Comparison of ENCODE assay signal across 1 cellular context in genomic region chr14:90970167-90970600, GRCh38.
TF ChIP-seq lines count a peak whose summit lies in the region.

No MANE protein-coding gene starts in this region.

TF ChIP-seq in K562, 482 proteins besides CTCF, POLR2A, EP300 and RAD21 (continued from another document and continues in another):
- TF ChIP-seq MGA (IDR thresholded peaks at IDR 0.05) (no peak), PHB2 (IDR thresholded peaks at IDR 0.05; ENCODE audit: low read depth) (no peak), TRIM25 (IDR thresholded peaks at IDR 0.05; ENCODE audit: borderline replicate concordance) (no peak), KDM4B (IDR thresholded peaks at IDR 0.05; ENCODE audit: borderline replicate concordance in 2 of 2, low read depth in 1 of 2) (no peak), ZNF449 (CRISPR knock-in tag; IDR thresholded peaks at IDR 0.05) (peak; percentile 84), XRCC5 (IDR thresholded peaks at IDR 0.05; ENCODE audit: low read depth, low read length) (no peak), THRB (CRISPR knock-in tag; conservative IDR thresholded peaks at IDR 0.05) (no peak), PBX2 (CRISPR knock-in tag; IDR thresholded peaks at IDR 0.05; ENCODE audit: low read depth) (no peak), PBX2 (tag; conservative IDR thresholded peaks at IDR 0.05; ENCODE audit: low read depth) (peak; percentile 50), ZNF143 (CRISPR knock-in tag; IDR thresholded peaks at IDR 0.05) (no peak), RREB1 (CRISPR knock-in tag; IDR thresholded peaks at IDR 0.05) (peak; percentile 70; the same call in 1 of the 2 replicates), FOSL1 (tag; conservative IDR thresholded peaks at IDR 0.05) (peak; percentile 97), KLF10 (CRISPR knock-in tag; IDR thresholded peaks at IDR 0.05) (no peak), CBX1 (IDR thresholded peaks at IDR 0.05; ENCODE audit: low read depth) (no peak), ATF1 (CRISPR knock-in tag; IDR thresholded peaks at IDR 0.05) (no peak), ATF1 (tag; IDR thresholded peaks at IDR 0.05) (peak; percentile 64), PCBP1 (IDR thresholded peaks at IDR 0.05; ENCODE audit: low read depth, low read length, poor library complexity, severe bottlenecking) (no peak), ZNF444 (CRISPR knock-in tag; IDR thresholded peaks at IDR 0.05) (no peak), OTX1 (CRISPR knock-in tag; IDR thresholded peaks at IDR 0.05) (no peak), SMARCC2 (IDR thresholded peaks at IDR 0.05; ENCODE audit: low read depth) (no peak), TEAD2 (tag; IDR thresholded peaks at IDR 0.05) (no peak), FOXM1 (IDR thresholded peaks at IDR 0.05; ENCODE audit: low read depth) (no peak), FOXM1 (CRISPR knock-in tag; IDR thresholded peaks at IDR 0.05; ENCODE audit: low read depth) (no peak), TAF15 (IDR thresholded peaks at IDR 0.05; ENCODE audit: low read depth, low read length) (no peak), HMBOX1 (IDR thresholded peaks at IDR 0.05) (no peak), CREB1 (IDR thresholded peaks at IDR 0.05) (no peak), CREB1 (CRISPR knock-in tag; IDR thresholded peaks at IDR 0.05) (no peak), TEAD1 (CRISPR knock-in tag; IDR thresholded peaks at IDR 0.05) (peak in 1 of 2 experiments; percentile 57; a peak in 1 of 4 replicates), ETV5 (CRISPR knock-in tag; IDR thresholded peaks at IDR 0.05; ENCODE audit: low read depth) (no peak), ZNF445 (CRISPR knock-in tag; IDR thresholded peaks at IDR 0.05; ENCODE audit: low read depth) (no peak), SUPT5H (IDR thresholded peaks at IDR 0.05) (no peak)
